ENCODE assay signal across 15 cellular contexts in genomic region chr7:1446611-1447032, GRCh38. TPM values are rescaled to one million over a fixed set of nuclear protein-coding genes. Genes with fewer than 3 reads are reported as not detected.
DNase-seq lines count a peak whose midpoint lies in the region; TF ChIP-seq lines count a peak whose summit lies in the region.
"Had no signal": no experiment of that assay in that cellular context is flagged by ENCODE, and none has a peak within 500 bp of the region (broad histone marks: within the 10 kb centered on the region; RNA-seq: fewer than 3 reads in every experiment).

No MANE protein-coding gene starts in this region.

- H3K27me3 ChIP-seq in CD4-positive, alpha-beta memory T cell (ENCODE audit: insufficient read depth, low read length): no peaks in the 10 kb centered on the region
- H3K27me3 ChIP-seq: right atrium auricular region had no signal

- no peaks in the 10 kb centered on the region for H3K4me1 ChIP-seq in CD4-positive, alpha-beta memory T cell (ENCODE audit: insufficient read depth, low read length)

- no peak overlapping the region for H3K27ac ChIP-seq in CD4-positive, alpha-beta memory T cell (ENCODE audit: low read depth, low read length)

- H3K27me3 Mint-ChIP-seq in MCF 10A (ENCODE audit: insufficient read depth, unreplicated experiment): no peaks in the 10 kb centered on the region
- no peaks in the 10 kb centered on the region for H3K27me3 Mint-ChIP-seq in CD4-positive, alpha-beta memory T cell
- H3K27me3 Mint-ChIP-seq: activated naive CD8-positive, alpha-beta T cell had no signal

- intact Hi-C loops in MCF 10A (cut with micrococcal nuclease): no loop called here
- intact Hi-C loops in CD4-positive, alpha-beta memory T cell (cut with micrococcal nuclease): no loop called here

- H3K9me3 Mint-ChIP-seq in MCF 10A (ENCODE audit: unreplicated experiment): no peaks in the 10 kb centered on the region
- no peaks in the 10 kb centered on the region for H3K9me3 Mint-ChIP-seq in CD4-positive, alpha-beta memory T cell

- H3K36me3 ChIP-seq in CD4-positive, alpha-beta memory T cell (ENCODE audit: insufficient read depth, low read length): no peaks in the 10 kb centered on the region

- no peak overlapping the region for H3K27ac Mint-ChIP-seq in MCF 10A (ENCODE audit: low read depth, unreplicated experiment)
- H3K27ac Mint-ChIP-seq in CD4-positive, alpha-beta memory T cell: no peak overlapping the region
- H3K27ac Mint-ChIP-seq: activated naive CD8-positive, alpha-beta T cell had no signal

- H3K4me1 Mint-ChIP-seq in MCF 10A (ENCODE audit: insufficient read depth, unreplicated experiment): peaks cover 5% of the 10 kb centered on the region
- H3K4me1 Mint-ChIP-seq in CD4-positive, alpha-beta memory T cell: peaks cover 0 to 1% (median 0%) of the 10 kb centered on the region in 4 donors

- no peaks in the 10 kb centered on the region for H3K9me3 ChIP-seq in CD4-positive, alpha-beta memory T cell (ENCODE audit: control insufficient read depth in 1 of 2, low read length in 2 of 2)
- H3K9me3 ChIP-seq: right atrium auricular region had no signal

- H3K36me3 Mint-ChIP-seq in MCF 10A (ENCODE audit: insufficient read depth, unreplicated experiment): no peaks in the 10 kb centered on the region
- H3K36me3 Mint-ChIP-seq in CD4-positive, alpha-beta memory T cell: no peaks in the 10 kb centered on the region
- H3K36me3 Mint-ChIP-seq: activated naive CD8-positive, alpha-beta T cell had no signal

- DNase-seq in DMS153 (lab: John Stamatoyannopoulos, UW): peak; percentile 70
- peak in 2 of 3 experiments; percentile 69 to 82 for DNase-seq in NCI-H1417 (lab: John Stamatoyannopoulos, UW)
- DNase-seq in SW480 (ENCODE audit: low spot score): peak; percentile 74
- peak; percentile 69 for DNase-seq in left kidney (ENCODE audit: low read depth, low spot score)
- no peak for DNase-seq in MCF 10A (ENCODE audit: unreplicated experiment)
- no peak for DNase-seq in T1000 (lab: John Stamatoyannopoulos, UW)
- DNase-seq in NCI-H146 treated with DMSO at 0.1 percent for 48 hours (lab: John Stamatoyannopoulos, UW; ENCODE audit: unreplicated experiment): no peak
- no peak for DNase-seq in CD4-positive, alpha-beta memory T cell
- DNase-seq: activated CD4-positive, alpha-beta T cell treated with anti-CD3 and anti-CD28 coated beads for 48 hours; activated T-cell treated with anti-CD3 and anti-CD28 coated beads, Interleukin-2, amount 50 U/mL, for 1 hour; Calu3; GDM1; NCI-H1930 had no signal

- no TSS peak for BruUV-seq in MCF 10A (replicated peaks; lab: Mats Ljungman, UMichigan)

- no peak overlapping the region for H3K4me3 Mint-ChIP-seq in MCF 10A (ENCODE audit: unreplicated experiment)
- no peak overlapping the region for H3K4me3 Mint-ChIP-seq in CD4-positive, alpha-beta memory T cell
- H3K4me3 Mint-ChIP-seq: activated naive CD8-positive, alpha-beta T cell had no signal

- CTCF ChIA-PET in MCF 10A (lab: Yijun Ruan, JAX): interaction anchor here (3.8 kb wide), 1 partner anchor 14 kb away, joined by 14 read pairs; no protein-coding TSS in a partner anchor
- CTCF ChIA-PET in CD4-positive, alpha-beta memory T cell (lab: Charles Lee; ENCODE audit: partially characterized antibody): no interaction called here

- TF ChIP-seq CTCF in MCF 10A (IDR thresholded peaks at IDR 0.05; ENCODE audit: unreplicated experiment): no peak

- H3K4me3 ChIP-seq in CD4-positive, alpha-beta memory T cell (ENCODE audit: low read length in 2 of 2): no peak overlapping the region
- H3K4me3 ChIP-seq: right atrium auricular region had no signal

- POLR2A ChIA-PET in MCF 10A (lab: Yijun Ruan, JAX): no interaction called here
- POLR2A ChIA-PET in CD4-positive, alpha-beta memory T cell (lab: Charles Lee; ENCODE audit: partially characterized antibody): no interaction called here

RNA-seq across cellular contexts. Expression of gene MICALL2, which starts 12.6 kb away (rescaled TPM):
- total RNA-seq in MCF 10A (2022): 12.3 and 15.8 TPM in 2 replicates
- 1 to 10 TPM; 2.6 to 3.3 TPM for total RNA-seq in CD4-positive, alpha-beta memory T cell
- polyA plus RNA-seq in CD4-positive, alpha-beta memory T cell: under 1 TPM in 1 of 2 donors, not detected in 1; 0.44 TPM

RNA-seq across cellular contexts. Expression of gene INTS1, which starts 57.6 kb away (rescaled TPM):
- 86.3 and 93.5 TPM in 2 replicates for total RNA-seq in MCF 10A (2022)
- 100 to 1,000 TPM; 135 to 137 TPM for total RNA-seq in CD4-positive, alpha-beta memory T cell
- polyA plus RNA-seq in CD4-positive, alpha-beta memory T cell: 10 to 100 TPM in 1 of 2 donors, 1 to 10 TPM in 1; 6.0 to 29.2 TPM

Comparison
In these comparisons a context has a peak if more than half of its experiments do, and no peak if none do; other contexts are left out.
1. DNase-seq: peak in DMS153 (single experiment), NCI-H1417 (2 of 3), SW480 (single experiment) and left kidney (single experiment); none in MCF 10A (single experiment), T1000 (single experiment), NCI-H146 treated with DMSO at 0.1 percent for 48 hours (single experiment) and CD4-positive, alpha-beta memory T cell (0 of 5).